Comparison of ENCODE assay signal across 33 cellular contexts in the genomic region with DNA sequence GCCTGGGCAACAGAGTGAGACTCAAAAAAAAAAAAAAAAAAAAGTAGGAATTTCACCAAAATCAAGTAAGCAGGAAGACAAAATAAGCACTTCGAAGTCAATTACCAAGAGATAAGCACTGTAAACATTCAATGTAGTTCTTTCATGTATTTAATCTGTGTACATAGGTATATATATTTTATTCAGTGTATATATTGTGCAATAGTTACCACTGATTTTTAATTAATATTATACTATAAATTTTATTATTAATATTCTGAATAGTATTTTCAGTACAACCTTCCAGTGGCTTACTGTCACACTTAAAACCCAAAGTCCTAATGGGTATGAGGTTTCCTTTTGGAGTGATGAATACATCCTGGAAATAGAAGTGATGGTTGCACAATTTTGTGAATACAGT.
"Had no signal": no experiment of that assay in that cellular context is flagged by ENCODE, and none has a peak within 500 bp of the region (broad histone marks: within the 10 kb centered on the region; RNA-seq: fewer than 3 reads in every experiment).

No MANE protein-coding gene starts in this region.

- H3K9me3 ChIP-seq: adrenal gland, ascending aorta, body of pancreas, breast epithelium had no signal

- H3K27ac ChIP-seq: adrenal gland, ascending aorta, body of pancreas, brain microvascular endothelial cell, breast epithelium, cardiac muscle cell had no signal

- ATAC-seq: activated naive CD4-positive, alpha-beta T cell treated with anti-CD3 and anti-CD28 coated beads, Interleukin-2, amount 50 U/mL, for 72 hours; activated naive CD8-positive, alpha-beta T cell treated with anti-CD3 and anti-CD28 coated beads, Interleukin-2, amount 50 U/mL, for 24 hours; activated T-cell treated with anti-CD3 and anti-CD28 coated beads, Interleukin-2, amount 50 U/mL, for 4 hours; activated T-cell treated with anti-CD3 and anti-CD28 coated beads, Interleukin-2, amount 50 U/mL, for 72 hours; activated T-helper 17 cell treated with anti-CD3 and anti-CD28 coated beads, Interleukin-2, amount 50 U/mL, for 72 hours; body of pancreas had no signal

- H3K36me3 ChIP-seq: adrenal gland, ascending aorta, brain microvascular endothelial cell, breast epithelium, cardiac muscle cell had no signal

- H3K4me1 ChIP-seq: adrenal gland, ascending aorta, body of pancreas, breast epithelium had no signal

- FAIRE-seq: astrocyte, bronchial epithelial cell had no signal

- DNase-seq: activated effector memory CD4-positive, alpha-beta T cell treated with anti-CD3 and anti-CD28 coated beads, Interleukin-2, amount 50 U/mL, for 16 hours; activated effector memory CD4-positive, alpha-beta T cell treated with Interleukin-2 at 50 U/mL for 16 hours; activated gamma-delta T cell; activated gamma-delta T cell treated with Interleukin-2 at 50 U/mL for 16 hours; activated naive CD4-positive, alpha-beta T cell; activated naive CD4-positive, alpha-beta T cell treated with anti-CD3 and anti-CD28 coated beads for 36 hours; activated naive CD4-positive, alpha-beta T cell treated with anti-CD3 and anti-CD28 coated beads, Interleukin-2, amount 10 ng/mL, durations not matched to agents 7 days and 5 days; activated naive CD4-positive, alpha-beta T cell treated with anti-CD3 and anti-CD28 coated beads, Interleukin-2, amount 50 U/mL, for 16 hours; activated naive CD4-positive, alpha-beta T cell treated with Interleukin-2 at 50 U/mL for 16 hours; activated naive CD8-positive, alpha-beta T cell treated with anti-CD3 and anti-CD28 coated beads for 36 hours; activated naive CD8-positive, alpha-beta T cell treated with anti-CD3 and anti-CD28 coated beads, Interleukin-2, amount 10 ng/mL, durations not matched to agents 7 days and 5 days; activated naive CD8-positive, alpha-beta T cell treated with anti-CD3 and anti-CD28 coated beads, Interleukin-2, amount 50 U/mL, for 24 hours; activated T-cell treated with anti-CD3 and anti-CD28 coated beads, Interleukin-2, amount 50 U/mL, for 24 hours; activated T-cell treated with anti-CD3 and anti-CD28 coated beads, Interleukin-2, amount 50 U/mL, for 4 hours; activated T-cell treated with anti-CD3 and anti-CD28 coated beads, Interleukin-2, amount 50 U/mL, for 48 hours; activated T-cell treated with anti-CD3 and anti-CD28 coated beads, Interleukin-2, amount 50 U/mL, for 72 hours; adrenal gland; amniotic stem cell; amygdala; anterior cingulate cortex; aorta; body of pancreas; brain microvascular endothelial cell; caudate nucleus; central memory CD4-positive, alpha-beta T cell; cerebellar nuclear complex had no signal

- H3K4me3 ChIP-seq: adrenal gland, ascending aorta, body of pancreas, breast epithelium, cardiac muscle cell had no signal

- H3K27me3 ChIP-seq: adrenal gland, ascending aorta, body of pancreas, brain microvascular endothelial cell, breast epithelium, cardiac muscle cell had no signal
